14 cellular contexts compared by ENCODE assay signal in genomic region chr9:137307255-137308101, GRCh38. TPM values are rescaled to one million over a fixed set of nuclear protein-coding genes. Genes with fewer than 3 reads are reported as not detected.
A peak's percentile ranks its signal among the peaks of the same experiment; 100 is the strongest.
DNase-seq lines count a peak whose midpoint lies in the region; TF ChIP-seq lines count a peak whose summit lies in the region.
"Had no signal": no experiment of that assay in that cellular context is flagged by ENCODE, and none has a peak within 500 bp of the region (broad histone marks: within the 10 kb centered on the region; RNA-seq: fewer than 3 reads in every experiment).

No MANE protein-coding gene starts in this region.

- intact Hi-C loops in adrenal gland (cut with DNase I) = no loop called here

- peaks cover 9% of the 10 kb centered on the region for H3K4me1 Mint-ChIP-seq in mesothelial cell of epicardium

- no peak for TF ChIP-seq POLR2A in adrenal gland (IDR thresholded peaks at IDR 0.05)

- H3K36me3 ChIP-seq in BLaER1 treated with 17β-estradiol and CSF1 and Interleukin-3, amounts not matched to agents 10 nM and 100 nM = no peaks in the 10 kb centered on the region
- H3K36me3 ChIP-seq in adrenal gland (replicated peaks in 1 of 2) = no peaks in the 10 kb centered on the region
- H3K36me3 ChIP-seq: SJCRH30 had no signal

- peak overlapping the region in 9 of 11 experiments; percentile 73 to 88 (median 81); a peak in 18 of 22 replicates for H3K27ac ChIP-seq in BLaER1 treated with 17β-estradiol and CSF1 and Interleukin-3, amounts not matched to agents 10 nM and 100 nM
- no peak overlapping the region for H3K27ac ChIP-seq in adrenal gland
- H3K27ac ChIP-seq: SJCRH30 had no signal

- H3K9me3 Mint-ChIP-seq in mesothelial cell of epicardium = no peaks in the 10 kb centered on the region

- H3K9ac ChIP-seq in BLaER1 treated with 17β-estradiol and CSF1 and Interleukin-3, amounts not matched to agents 10 nM and 100 nM = peak overlapping the region; percentile 36 to 81 (median 70); a peak in 20 of 22 replicates

- peak overlapping the region; percentile 96 to 100 (median 98) for H3K4me2 ChIP-seq in BLaER1 treated with 17β-estradiol and CSF1 and Interleukin-3, amounts not matched to agents 10 nM and 100 nM

- H3K36me3 Mint-ChIP-seq in mesothelial cell of epicardium = no peaks in the 10 kb centered on the region

- 0 out of 22 replicates have a peak, but pooled peaks cover 0 to 9% (median 0%) of the 10 kb centered on the region in 11 experiments for H4K20me1 ChIP-seq in BLaER1 treated with 17β-estradiol and CSF1 and Interleukin-3, amounts not matched to agents 10 nM and 100 nM

- TF ChIP-seq CTCF in adrenal gland (IDR thresholded peaks at IDR 0.05) (no peak), mesothelial cell of epicardium (IDR thresholded peaks at IDR 0.05; ENCODE audit: unreplicated experiment) (no peak)

- 32 to 34% (median 33%) methylated on average over 11 to 30 of the region's 30 CpGs for WGBS in adrenal gland, 4 donors

- H3K27me3 Mint-ChIP-seq in mesothelial cell of epicardium (ENCODE audit: low read depth) = no peaks in the 10 kb centered on the region

- DNase-seq in D341Med (ENCODE audit: low spot score) (peak; percentile 30), adrenal gland (peak in 4 of 7 donors; percentile 13 to 21 (median 16)), mesothelial cell of epicardium (ENCODE audit: low spot score in 2 of 2, unreplicated experiment in 2 of 2) (no peak), COR-L47 (lab: John Stamatoyannopoulos, UW) (no peak), T-helper 9 cell (no peak), 8988T (no peak), HT-29 (ENCODE audit: low spot score) (no peak)
- DNase-seq: activated effector memory CD4-positive, alpha-beta T cell treated with anti-CD3 and anti-CD28 coated beads, Interleukin-2, amount 50 U/mL, for 16 hours; DMS79 treated with DMSO at 0.1 percent for 48 hours; occipital lobe; SJCRH30; stimulated activated CD4-positive, alpha-beta T cell treated with anti-CD3 and anti-CD28 coated beads, Interleukin-4, amount 100 ng/mL, for 1 hour had no signal

- peaks cover 65 to 95% (median 89%) of the 10 kb centered on the region in 10 experiments for H3K4me1 ChIP-seq in BLaER1 treated with 17β-estradiol and CSF1 and Interleukin-3, amounts not matched to agents 10 nM and 100 nM
- peaks cover 7 to 25% of the 10 kb centered on the region in 2 donors for H3K4me1 ChIP-seq in adrenal gland (replicated peaks in 1 of 2)

- no peak overlapping the region for H3K4me3 Mint-ChIP-seq in mesothelial cell of epicardium

- H3K9me3 ChIP-seq in BLaER1 treated with 17β-estradiol and CSF1 and Interleukin-3, amounts not matched to agents 10 nM and 100 nM (replicated peaks in 1 of 11) = no peaks in the 10 kb centered on the region
- no peaks in the 10 kb centered on the region for H3K9me3 ChIP-seq in adrenal gland (replicated peaks in 1 of 3)
- H3K9me3 ChIP-seq: SJCRH30 had no signal

- H3K27ac Mint-ChIP-seq in mesothelial cell of epicardium = peak overlapping the region; percentile 6

- peak overlapping the region in 8 of 10 experiments; percentile 5 to 57 (median 44); a peak in 14 of 20 replicates for H3K4me3 ChIP-seq in BLaER1 treated with 17β-estradiol and CSF1 and Interleukin-3, amounts not matched to agents 10 nM and 100 nM
- H3K4me3 ChIP-seq in adrenal gland = no peak overlapping the region
- H3K4me3 ChIP-seq: SJCRH30 had no signal

- no peaks in the 10 kb centered on the region; a peak in 1 of 22 replicates for H3K27me3 ChIP-seq in BLaER1 treated with 17β-estradiol and CSF1 and Interleukin-3, amounts not matched to agents 10 nM and 100 nM
- peaks cover 14% of the 10 kb centered on the region for H3K27me3 ChIP-seq in adrenal gland

RNA-seq across cellular contexts. Expression of gene NRARP, which starts 5.4 kb away (rescaled TPM):
- total RNA-seq in adrenal gland = 10 to 100 TPM in 1 of 8 donors, 1 to 10 TPM in 7; 1.1 to 11.2 (median 3.8) TPM
- polyA plus RNA-seq in adrenal gland = 1 to 10 TPM in 2 of 3 donors, under 1 TPM in 1; 0.59 to 1.4 (median 1.1) TPM
- 7.4 to 9.6 TPM (median 9.2 TPM) in 3 replicates for total RNA-seq in mesothelial cell of epicardium
- 107 and 116 TPM in 2 replicates for total RNA-seq in HT-29 (2014; rRNA removed; shearing (Covaris generic))

RNA-seq across cellular contexts. Expression of gene TOR4A, which starts 30.0 kb away (rescaled TPM):
- total RNA-seq in adrenal gland = 10 to 100 TPM in 5 of 8 donors, 1 to 10 TPM in 3; 6.8 to 21.5 (median 13.8) TPM
- 1 to 10 TPM in 2 of 3 donors, under 1 TPM in 1; 0.49 to 1.4 (median 1.3) TPM for polyA plus RNA-seq in adrenal gland
- total RNA-seq in mesothelial cell of epicardium = 5.7 to 6.5 TPM (median 6.5 TPM) in 3 replicates
- 210 and 226 TPM in 2 replicates for total RNA-seq in HT-29 (2014; rRNA removed; shearing (Covaris generic))

RNA-seq across cellular contexts. Expression of gene NELFB, which starts 52.4 kb away (rescaled TPM):
- total RNA-seq in adrenal gland (10 to 100 TPM; 28.0 to 56.3 (median 41.1) TPM), mesothelial cell of epicardium (51.6 to 54.8 TPM (median 53.3 TPM) in 3 replicates)
- 10 to 100 TPM; 10.9 to 48.3 (median 19.6) TPM for polyA plus RNA-seq in adrenal gland
- 111 and 115 TPM in 2 replicates for total RNA-seq in HT-29 (2014; rRNA removed; shearing (Covaris generic))

RNA-seq across cellular contexts. Expression of gene STPG3, which starts 56.4 kb away (rescaled TPM):
- total RNA-seq in adrenal gland (1 to 10 TPM in 1 of 8 donors, under 1 TPM in 1, not detected in 6; 0.25 to 3.1 TPM), mesothelial cell of epicardium (0.18 to 0.29 TPM in 2 of 3 replicates, not detected in the other)
- polyA plus RNA-seq in adrenal gland = under 1 TPM in 1 of 3 donors, not detected in 2; 0.32 TPM
- total RNA-seq in HT-29 (2014; rRNA removed; shearing (Covaris generic)) = not detected in 2 replicates
- total RNA-seq: occipital lobe, SJCRH30, subcutaneous adipose tissue had no signal

Comparison
In these comparisons a context has a peak if more than half of its experiments do, and no peak if none do; other contexts are left out.
1. H3K27ac ChIP-seq: peak in BLaER1 treated with 17β-estradiol and CSF1 and Interleukin-3, amounts not matched to agents 10 nM and 100 nM (9 of 11); none in adrenal gland (0 of 5).
2. H3K4me3 ChIP-seq: peak in BLaER1 treated with 17β-estradiol and CSF1 and Interleukin-3, amounts not matched to agents 10 nM and 100 nM (8 of 10); none in adrenal gland (0 of 4).
3. DNase-seq: peak in D341Med (single experiment) and adrenal gland (4 of 7); none in mesothelial cell of epicardium (0 of 2), COR-L47 (single experiment), T-helper 9 cell (single experiment), 8988T (single experiment) and HT-29 (single experiment).